8 cellular contexts compared by ENCODE assay signal in the genomic region with DNA sequence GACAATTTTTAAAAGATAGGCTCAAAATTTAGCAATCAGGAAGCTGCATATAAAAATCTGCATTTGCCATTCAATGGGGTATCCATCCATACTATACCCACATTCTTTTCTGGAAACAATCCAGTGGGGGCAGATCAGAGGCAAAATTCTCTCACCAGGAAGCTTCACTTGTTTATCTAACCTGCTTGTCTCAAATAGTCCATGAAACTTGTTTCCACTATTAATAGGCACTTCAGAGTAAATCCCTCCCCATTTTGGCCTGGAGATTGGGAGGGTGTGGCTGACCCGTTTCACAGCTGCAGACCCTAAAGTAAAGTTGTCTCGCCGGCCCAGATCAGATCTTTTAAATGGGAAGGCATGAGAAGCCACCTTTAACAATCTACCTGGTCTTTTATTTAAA.
"Had no signal": no experiment of that assay in that cellular context is flagged by ENCODE, and none has a peak within 500 bp of the region (broad histone marks: within the 10 kb centered on the region; RNA-seq: fewer than 3 reads in every experiment).

No MANE protein-coding gene starts in this region.

- H3K36me3 Mint-ChIP-seq: IgD-negative memory B cell had no signal

- H3K27me3 Mint-ChIP-seq: IgD-negative memory B cell had no signal

- H3K4me3 Mint-ChIP-seq: IgD-negative memory B cell had no signal

- ATAC-seq: HCT116, HepG2 had no signal

- H3K4me2 ChIP-seq: KMS-11 had no signal

- H3K36me3 ChIP-seq: HAP-1 had no signal

- H3K4me3 ChIP-seq: HAP-1 had no signal

- DNase-seq: GOT3, H7, KBM-7 had no signal

- H3K4me1 Mint-ChIP-seq: IgD-negative memory B cell had no signal

- H3K27ac Mint-ChIP-seq: IgD-negative memory B cell had no signal

- H3K27ac ChIP-seq: KMS-11 had no signal
